ENCODE assay signal across 37 cellular contexts in the genomic region with DNA sequence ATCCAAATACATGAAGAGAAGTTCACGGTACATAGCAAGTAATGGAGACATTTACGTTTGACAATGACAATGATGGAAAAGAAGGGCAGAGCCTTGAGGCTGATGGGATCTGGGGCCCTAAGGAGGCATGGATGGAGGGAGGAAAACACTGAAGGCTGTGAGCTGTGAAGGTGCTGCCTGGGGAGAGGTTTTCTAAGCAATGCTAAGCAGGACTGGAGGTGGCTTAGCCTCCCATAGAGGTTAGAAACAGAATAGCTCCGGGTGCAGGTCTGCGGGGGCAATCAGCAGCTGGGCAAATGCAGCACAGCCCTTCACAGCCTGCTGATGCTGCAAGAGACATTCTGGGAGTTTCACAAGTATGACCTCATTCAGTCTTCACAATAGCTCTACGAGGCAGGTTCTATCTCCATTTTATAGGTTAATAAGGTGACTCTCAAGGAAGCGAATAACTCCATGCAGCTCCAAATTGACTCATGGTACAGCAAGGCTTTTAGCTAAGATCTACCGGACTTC.
"Had no signal": no experiment of that assay in that cellular context is flagged by ENCODE, and none has a peak within 500 bp of the region (broad histone marks: within the 10 kb centered on the region; RNA-seq: fewer than 3 reads in every experiment).

No MANE protein-coding gene starts in this region.

- H3K36me3 ChIP-seq: ascending aorta, cardiac muscle cell had no signal

- DNase-seq: activated B cell treated with CpG ODN at 0.5 μM for 24 hours; activated CD4-positive, alpha-beta memory T cell treated with anti-CD3 and anti-CD28 coated beads, Interleukin-2, amount 10 ng/mL, durations not matched to agents 7 days and 5 days; activated CD4-positive, alpha-beta T cell treated with anti-CD3 and anti-CD28 coated beads for 4 hours; activated CD4-positive, alpha-beta T cell treated with anti-CD3 and anti-CD28 coated beads, Interleukin-2, amount 10 ng/mL, durations not matched to agents 24 days and 14 days; activated CD4-positive, alpha-beta T cell treated with anti-CD3 and anti-CD28 coated beads, Interleukin-2, amount 50 U/mL, for 1 hour; activated CD4-positive, alpha-beta T cell treated with anti-CD3 and anti-CD28 coated beads, Interleukin-2, amount 50 U/mL, for 48 hours; activated CD4-positive, CD25-positive, alpha-beta regulatory T cell treated with anti-CD3 and anti-CD28 coated beads, Interleukin-2, amount 50 U/mL, for 72 hours; activated CD8-positive, alpha-beta memory T cell treated with anti-CD3 and anti-CD28 coated beads for 24 hours; activated CD8-positive, alpha-beta memory T cell treated with anti-CD3 and anti-CD28 coated beads, Interleukin-2, amount 10 ng/mL, durations not matched to agents 7 days and 5 days; activated CD8-positive, alpha-beta memory T cell treated with anti-CD3 and anti-CD28 coated beads, Interleukin-2, amount 50 U/mL, for 48 hours; activated CD8-positive, alpha-beta T cell treated with anti-CD3 and anti-CD28 coated beads, Interleukin-2, amount 10 ng/mL, durations not matched to agents 7 days and 5 days; activated effector memory CD4-positive, alpha-beta T cell treated with Interleukin-2 at 50 U/mL for 16 hours; activated gamma-delta T cell; activated naive CD4-positive, alpha-beta T cell treated with anti-CD3 and anti-CD28 coated beads, Interleukin-2, amount 10 ng/mL, durations not matched to agents 7 days and 5 days; activated naive CD4-positive, alpha-beta T cell treated with Interleukin-2 at 50 U/mL for 16 hours; activated naive CD8-positive, alpha-beta T cell treated with anti-CD3 and anti-CD28 coated beads, Interleukin-2, amount 10 ng/mL, durations not matched to agents 7 days and 5 days; activated naive CD8-positive, alpha-beta T cell treated with anti-CD3 and anti-CD28 coated beads, Interleukin-2, amount 50 U/mL, for 24 hours; activated T-cell treated with anti-CD3 and anti-CD28 coated beads, Interleukin-2, amount 50 U/mL, for 24 hours; activated T-cell treated with anti-CD3 and anti-CD28 coated beads, Interleukin-2, amount 50 U/mL, for 48 hours; amygdala; anterior cingulate cortex; cerebellar nuclear complex; T-helper 1 cell; T-helper 2 cell; T-helper 9 cell had no signal

- H3K9me3 ChIP-seq: ascending aorta had no signal

- H3K36me3 Mint-ChIP-seq: activated CD8-positive, alpha-beta memory T cell treated with anti-CD3 and anti-CD28 coated beads, Interleukin-2, amount 10 ng/mL, durations not matched to agents 7 days and 5 days; activated naive CD4-positive, alpha-beta T cell treated with anti-CD3 and anti-CD28 coated beads, Interleukin-2, amount 10 ng/mL, durations not matched to agents 7 days and 5 days; activated naive CD4-positive, alpha-beta T cell treated with anti-CD3 and anti-CD28 coated beads, Interleukin-2, amount 50 U/mL, for 24 hours; activated naive CD8-positive, alpha-beta T cell; activated naive CD8-positive, alpha-beta T cell treated with anti-CD3 and anti-CD28 coated beads, Interleukin-2, amount 10 ng/mL, durations not matched to agents 7 days and 5 days had no signal

- H3K27me3 ChIP-seq: ascending aorta, cardiac muscle cell had no signal

- H3K4me3 Mint-ChIP-seq: activated B cell treated with CpG ODN at 0.5 μM for 24 hours; activated CD4-positive, alpha-beta memory T cell treated with anti-CD3 and anti-CD28 coated beads, Interleukin-2, amount 10 ng/mL, durations not matched to agents 7 days and 5 days; activated CD4-positive, alpha-beta T cell treated with anti-CD3 and anti-CD28 coated beads, Interleukin-2, amount 10 ng/mL, durations not matched to agents 24 days and 14 days; activated CD8-positive, alpha-beta memory T cell treated with anti-CD3 and anti-CD28 coated beads, Interleukin-2, amount 10 ng/mL, durations not matched to agents 7 days and 5 days; activated CD8-positive, alpha-beta T cell treated with anti-CD3 and anti-CD28 coated beads, Interleukin-2, amount 10 ng/mL, durations not matched to agents 7 days and 5 days; activated naive CD4-positive, alpha-beta T cell treated with anti-CD3 and anti-CD28 coated beads, Interleukin-2, amount 10 ng/mL, durations not matched to agents 7 days and 5 days; activated naive CD4-positive, alpha-beta T cell treated with anti-CD3 and anti-CD28 coated beads, Interleukin-2, amount 50 U/mL, for 24 hours; activated naive CD8-positive, alpha-beta T cell; activated naive CD8-positive, alpha-beta T cell treated with anti-CD3 and anti-CD28 coated beads, Interleukin-2, amount 10 ng/mL, durations not matched to agents 7 days and 5 days; activated naive CD8-positive, alpha-beta T cell treated with anti-CD3 and anti-CD28 coated beads, Interleukin-2, amount 50 U/mL, for 24 hours; activated T-cell treated with anti-CD3 and anti-CD28 coated beads, Interleukin-2, amount 50 U/mL, for 24 hours; brain; central memory CD8-positive, alpha-beta T cell; T-helper 1 cell treated with Interleukin-12 subunit alpha and Interleukin-12 subunit beta and Interleukin-4 antibody, amounts not matched to agents 30 μg/mL and 1 μg/mL, for 36 hours; T-helper 2 cell treated with Interferon-gamma antibody and Interleukin-4, amounts not matched to agents 5 μg/mL and 100 μg/mL, for 36 hours had no signal

- H3K4me3 ChIP-seq: ascending aorta, cardiac muscle cell had no signal

- ATAC-seq: activated CD8-positive, alpha-beta memory T cell treated with anti-CD3 and anti-CD28 coated beads, Interleukin-2, amount 10 ng/mL, durations not matched to agents 7 days and 5 days; activated CD8-positive, alpha-beta T cell treated with anti-CD3 and anti-CD28 coated beads, Interleukin-2, amount 10 ng/mL, durations not matched to agents 7 days and 5 days; activated naive CD8-positive, alpha-beta T cell treated with anti-CD3 and anti-CD28 coated beads, Interleukin-2, amount 50 U/mL, for 24 hours had no signal

- H3K9me3 Mint-ChIP-seq: activated B cell treated with CpG ODN at 0.5 μM for 24 hours; activated CD4-positive, alpha-beta memory T cell treated with anti-CD3 and anti-CD28 coated beads, Interleukin-2, amount 10 ng/mL, durations not matched to agents 7 days and 5 days; activated CD4-positive, alpha-beta T cell treated with anti-CD3 and anti-CD28 coated beads, Interleukin-2, amount 10 ng/mL, durations not matched to agents 24 days and 14 days; activated naive CD4-positive, alpha-beta T cell treated with anti-CD3 and anti-CD28 coated beads, Interleukin-2, amount 10 ng/mL, durations not matched to agents 7 days and 5 days; activated naive CD4-positive, alpha-beta T cell treated with anti-CD3 and anti-CD28 coated beads, Interleukin-2, amount 50 U/mL, for 24 hours; activated naive CD8-positive, alpha-beta T cell treated with anti-CD3 and anti-CD28 coated beads, Interleukin-2, amount 10 ng/mL, durations not matched to agents 7 days and 5 days; activated naive CD8-positive, alpha-beta T cell treated with anti-CD3 and anti-CD28 coated beads, Interleukin-2, amount 50 U/mL, for 24 hours; activated T-cell treated with anti-CD3 and anti-CD28 coated beads, Interleukin-2, amount 50 U/mL, for 24 hours; activated T-helper 2 cell treated with anti-CD3 and anti-CD28 coated beads, Interferon-gamma antibody, Interleukin-2, Interleukin-4, amounts not matched to agents 10 μg/mL and 5 μg/mL and 100 μg/mL, durations not matched to agents 14 hours and 24 hours and 36 hours; T-helper 1 cell treated with Interleukin-12 subunit alpha and Interleukin-12 subunit beta and Interleukin-4 antibody, amounts not matched to agents 30 μg/mL and 1 μg/mL, for 36 hours; T-helper 2 cell treated with Interferon-gamma antibody and Interleukin-4, amounts not matched to agents 5 μg/mL and 100 μg/mL, for 36 hours had no signal

- H3K4me1 Mint-ChIP-seq: activated B cell treated with CpG ODN at 0.5 μM for 24 hours; activated CD4-positive, alpha-beta memory T cell treated with anti-CD3 and anti-CD28 coated beads, Interleukin-2, amount 10 ng/mL, durations not matched to agents 7 days and 5 days; activated CD4-positive, alpha-beta T cell treated with anti-CD3 and anti-CD28 coated beads, Interleukin-2, amount 10 ng/mL, durations not matched to agents 24 days and 14 days; activated CD8-positive, alpha-beta memory T cell treated with anti-CD3 and anti-CD28 coated beads, Interleukin-2, amount 10 ng/mL, durations not matched to agents 7 days and 5 days; activated naive CD4-positive, alpha-beta T cell treated with anti-CD3 and anti-CD28 coated beads, Interleukin-2, amount 10 ng/mL, durations not matched to agents 7 days and 5 days; activated naive CD4-positive, alpha-beta T cell treated with anti-CD3 and anti-CD28 coated beads, Interleukin-2, amount 50 U/mL, for 24 hours; activated naive CD8-positive, alpha-beta T cell treated with anti-CD3 and anti-CD28 coated beads, Interleukin-2, amount 10 ng/mL, durations not matched to agents 7 days and 5 days; activated naive CD8-positive, alpha-beta T cell treated with anti-CD3 and anti-CD28 coated beads, Interleukin-2, amount 50 U/mL, for 24 hours; central memory CD8-positive, alpha-beta T cell had no signal

- H3K27me3 Mint-ChIP-seq: activated B cell treated with CpG ODN at 0.5 μM for 24 hours; activated CD4-positive, alpha-beta memory T cell treated with anti-CD3 and anti-CD28 coated beads, Interleukin-2, amount 10 ng/mL, durations not matched to agents 7 days and 5 days; activated CD4-positive, alpha-beta T cell treated with anti-CD3 and anti-CD28 coated beads, Interleukin-2, amount 10 ng/mL, durations not matched to agents 24 days and 14 days; activated CD8-positive, alpha-beta memory T cell treated with anti-CD3 and anti-CD28 coated beads, Interleukin-2, amount 10 ng/mL, durations not matched to agents 7 days and 5 days; activated naive CD4-positive, alpha-beta T cell treated with anti-CD3 and anti-CD28 coated beads, Interleukin-2, amount 10 ng/mL, durations not matched to agents 7 days and 5 days; activated naive CD4-positive, alpha-beta T cell treated with anti-CD3 and anti-CD28 coated beads, Interleukin-2, amount 50 U/mL, for 24 hours; activated naive CD8-positive, alpha-beta T cell; activated naive CD8-positive, alpha-beta T cell treated with anti-CD3 and anti-CD28 coated beads, Interleukin-2, amount 10 ng/mL, durations not matched to agents 7 days and 5 days; activated naive CD8-positive, alpha-beta T cell treated with anti-CD3 and anti-CD28 coated beads, Interleukin-2, amount 50 U/mL, for 24 hours; activated T-cell treated with anti-CD3 and anti-CD28 coated beads, Interleukin-2, amount 50 U/mL, for 24 hours; brain; central memory CD8-positive, alpha-beta T cell had no signal

- FAIRE-seq: bronchial epithelial cell, TTC549 had no signal

- H3K27ac ChIP-seq: ascending aorta, cardiac muscle cell, VCaP had no signal

- H3K27ac Mint-ChIP-seq: activated B cell treated with CpG ODN at 0.5 μM for 24 hours; activated CD4-positive, alpha-beta memory T cell treated with anti-CD3 and anti-CD28 coated beads, Interleukin-2, amount 10 ng/mL, durations not matched to agents 7 days and 5 days; activated CD4-positive, alpha-beta T cell treated with anti-CD3 and anti-CD28 coated beads, Interleukin-2, amount 10 ng/mL, durations not matched to agents 24 days and 14 days; activated CD8-positive, alpha-beta memory T cell treated with anti-CD3 and anti-CD28 coated beads, Interleukin-2, amount 10 ng/mL, durations not matched to agents 7 days and 5 days; activated CD8-positive, alpha-beta T cell treated with anti-CD3 and anti-CD28 coated beads, Interleukin-2, amount 10 ng/mL, durations not matched to agents 7 days and 5 days; activated naive CD4-positive, alpha-beta T cell treated with anti-CD3 and anti-CD28 coated beads, Interleukin-2, amount 10 ng/mL, durations not matched to agents 7 days and 5 days; activated naive CD4-positive, alpha-beta T cell treated with anti-CD3 and anti-CD28 coated beads, Interleukin-2, amount 50 U/mL, for 24 hours; activated naive CD8-positive, alpha-beta T cell; activated naive CD8-positive, alpha-beta T cell treated with anti-CD3 and anti-CD28 coated beads, Interleukin-2, amount 10 ng/mL, durations not matched to agents 7 days and 5 days; activated naive CD8-positive, alpha-beta T cell treated with anti-CD3 and anti-CD28 coated beads, Interleukin-2, amount 50 U/mL, for 24 hours; activated T-cell treated with anti-CD3 and anti-CD28 coated beads, Interleukin-2, amount 50 U/mL, for 24 hours; activated T-helper 2 cell treated with anti-CD3 and anti-CD28 coated beads, Interferon-gamma antibody, Interleukin-2, Interleukin-4, amounts not matched to agents 10 μg/mL and 5 μg/mL and 100 μg/mL, durations not matched to agents 14 hours and 24 hours and 36 hours; T-helper 1 cell treated with Interleukin-12 subunit alpha and Interleukin-12 subunit beta and Interleukin-4 antibody, amounts not matched to agents 30 μg/mL and 1 μg/mL, for 36 hours; T-helper 2 cell treated with Interferon-gamma antibody and Interleukin-4, amounts not matched to agents 5 μg/mL and 100 μg/mL, for 36 hours had no signal
